Comparison of ENCODE assay signal across 8 cellular contexts in the genomic region with DNA sequence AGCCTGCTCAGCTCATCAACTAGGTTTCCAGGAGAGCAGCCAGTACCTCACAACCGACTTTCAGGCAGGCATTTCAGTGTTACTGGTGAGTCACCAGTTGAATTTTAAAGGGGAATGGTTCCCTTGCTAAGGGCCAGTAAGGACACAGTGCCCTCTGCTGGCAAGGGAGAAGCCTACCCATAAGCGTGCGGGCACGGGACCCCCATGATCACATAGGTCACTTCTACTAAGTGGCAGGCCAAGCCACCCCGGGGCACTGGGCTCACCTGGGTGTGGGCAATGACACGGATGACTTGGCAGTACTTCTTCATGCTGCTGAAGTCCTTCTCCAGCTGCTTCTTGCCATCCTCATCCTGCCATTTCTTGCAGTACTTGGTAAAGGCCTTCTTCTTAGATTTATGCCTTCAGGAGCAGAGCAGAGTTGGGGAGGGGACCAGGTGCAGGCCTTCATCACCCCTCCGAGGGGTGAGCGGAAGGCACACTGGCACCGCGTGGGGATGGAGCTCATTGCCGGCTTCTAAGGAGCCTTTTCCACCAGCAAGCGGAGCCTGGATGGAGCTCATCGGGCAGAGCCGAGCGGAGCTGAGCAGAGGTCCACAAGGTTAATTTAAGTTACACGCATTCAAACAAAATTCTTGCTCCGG. TPM values are rescaled to one million over a fixed set of nuclear protein-coding genes. Genes with fewer than 3 reads are reported as not detected.
DNase-seq lines count a peak whose midpoint lies in the region; ATAC-seq, FAIRE-seq and TF ChIP-seq lines count a peak whose summit lies in the region.

No MANE protein-coding gene starts in this region.

- no peaks in the 10 kb centered on the region for H3K27me3 ChIP-seq in bronchial epithelial cell (ENCODE audit: control insufficient read depth, insufficient read depth, low read length)

- ATAC-seq in HG02885 (IDR thresholded peaks at IDR 0.05; ENCODE audit: poor library complexity, unreplicated experiment) (no peak), GM18517 (IDR thresholded peaks at IDR 0.05; ENCODE audit: unreplicated experiment) (no peak)

- peaks cover 56% of the 10 kb centered on the region for H3K36me3 ChIP-seq in bronchial epithelial cell (ENCODE audit: control insufficient read depth, insufficient read depth, low read length)

- DNase-seq in GM12865 (ENCODE audit: low read depth): peak; percentile 87
- peak; percentile 41 for DNase-seq in NCI-H2029 treated with DMSO at 0.1 percent for 48 hours (lab: John Stamatoyannopoulos, UW)
- DNase-seq in bronchial epithelial cell (ENCODE audit: low read depth): peak; percentile 83
- peak; percentile 95 for DNase-seq in iris pigment epithelial cell (ENCODE audit: low read depth)
- DNase-seq in stimulated activated CD4-positive, alpha-beta T cell treated with anti-CD3 and anti-CD28 coated beads, Interleukin-12 subunit alpha, Interleukin-12 subunit beta, amount 100 ng/mL, for 4 hours: peak; percentile 72

- peak overlapping the region; percentile 93 for H3K4me3 ChIP-seq in GM12865 (ENCODE audit: low read depth, low read length)
- H3K4me3 ChIP-seq in WI38 (ENCODE audit: low read depth, low read length): peak overlapping the region; percentile 95
- peak overlapping the region; percentile 53 for H3K4me3 ChIP-seq in bronchial epithelial cell (ENCODE audit: low read depth, low read length)

- TF ChIP-seq CTCF in GM12865 (IDR thresholded peaks at IDR 0.05; ENCODE audit: insufficient read depth, low read depth, low read length, missing control alignments) (peak; percentile 85), WI38 (IDR thresholded peaks at IDR 0.05; ENCODE audit: low read depth, low read length) (peak; percentile 90), bronchial epithelial cell (IDR thresholded peaks at IDR 0.05; ENCODE audit: insufficient read depth, low read length, severe bottlenecking) (peak; percentile 92)

- FAIRE-seq in bronchial epithelial cell (lab: Jason Lieb, UNC): no peak

RNA-seq across cellular contexts. Expression of gene RPL3, which starts 2.9 kb away (rescaled TPM):
- 5,727 and 8,485 TPM in 2 replicates for total RNA-seq in bronchial epithelial cell

RNA-seq across cellular contexts. Expression of gene SYNGR1, which starts 33.2 kb away (rescaled TPM):
- 0.26 and 2.0 TPM in 2 replicates for total RNA-seq in bronchial epithelial cell

Comparison
In these comparisons a context has a peak if more than half of its experiments do, and no peak if none do; other contexts are left out.
1. DNase-seq: peak in every context shown above with its lines; median percentile 95 in iris pigment epithelial cell; 87 in GM12865; 83 in bronchial epithelial cell; 72 in stimulated activated CD4-positive, alpha-beta T cell treated with anti-CD3 and anti-CD28 coated beads, Interleukin-12 subunit alpha, Interleukin-12 subunit beta, amount 100 ng/mL, for 4 hours; 41 in NCI-H2029 treated with DMSO at 0.1 percent for 48 hours.